In the genomic region with DNA sequence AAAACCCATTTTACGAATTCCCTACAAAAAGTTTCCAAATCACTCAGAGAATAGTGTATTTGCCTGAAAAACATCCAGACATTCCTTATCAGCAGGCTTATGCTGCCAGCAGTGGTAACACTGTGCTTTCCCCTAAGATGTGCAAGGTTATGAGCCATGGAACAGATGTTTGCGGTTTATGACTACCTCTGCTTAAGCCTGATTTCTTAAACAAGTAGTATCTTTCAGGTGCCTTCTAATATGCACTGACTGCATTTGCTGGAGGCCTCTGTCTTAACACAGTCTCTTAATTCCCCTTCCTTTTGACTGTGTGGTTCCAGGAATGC, we compare ENCODE assay signal across 11 cellular contexts. TPM values are rescaled to one million over a fixed set of nuclear protein-coding genes. Genes with fewer than 3 reads are reported as not detected.
DNase-seq lines count a peak whose midpoint lies in the region; ATAC-seq and TF ChIP-seq lines count a peak whose summit lies in the region.
"Had no signal": no experiment of that assay in that cellular context is flagged by ENCODE, and none has a peak within 500 bp of the region (broad histone marks: within the 10 kb centered on the region; RNA-seq: fewer than 3 reads in every experiment).

No MANE protein-coding gene starts in this region.

- no peak for TF ChIP-seq CTCF in colonic mucosa (IDR thresholded peaks at IDR 0.05)
- TF ChIP-seq CTCF in adrenal gland (IDR thresholded peaks at IDR 0.05), result no peak

- no peak overlapping the region for H3K9ac ChIP-seq in colonic mucosa (ENCODE audit: low read depth in 2 of 2, low read length in 2 of 2)

- DNase-seq in activated CD4-positive, CD25-positive, alpha-beta regulatory T cell (lab: John Stamatoyannopoulos, UW), result no peak
- no peak for DNase-seq in colonic mucosa
- no peak for DNase-seq in stimulated activated naive CD8-positive, alpha-beta T cell treated with anti-CD3 and anti-CD28 coated beads, Interleukin-15, Interleukin-2, amounts not matched to agents 100 U/mL and 50 U/mL, for 24 hours
- no peak for DNase-seq in AG08396 (ENCODE audit: low spot score)
- DNase-seq in NCI-H2029 (lab: John Stamatoyannopoulos, UW), result no peak
- DNase-seq in adrenal gland, result no peak
- DNase-seq: stimulated activated CD8-positive, alpha-beta memory T cell treated with anti-CD3 and anti-CD28 coated beads, Interleukin-4, amount 100 ng/mL, for 48 hours had no signal

- H3K4me3 ChIP-seq in colonic mucosa, result no peak overlapping the region
- H3K4me3 ChIP-seq in adrenal gland, result no peak overlapping the region
- H3K4me3 ChIP-seq: prostate gland had no signal

- H3K27ac ChIP-seq in colonic mucosa, result peak overlapping the region; percentile 34
- peak overlapping the region in 1 of 5 donors; percentile 16 for H3K27ac ChIP-seq in adrenal gland
- H3K27ac ChIP-seq: prostate gland, VCaP had no signal

- TF ChIP-seq POLR2A in adrenal gland (IDR thresholded peaks at IDR 0.05), result no peak

- ATAC-seq in activated CD4-positive, CD25-positive, alpha-beta regulatory T cell treated with anti-CD3 and anti-CD28 coated beads, Interleukin-2, amount 50 U/mL, for 24 hours, result peak; percentile 72
- ATAC-seq in HG03439 (IDR thresholded peaks at IDR 0.05; ENCODE audit: unreplicated experiment), result peak; percentile 57
- peak; percentile 51 for ATAC-seq in stimulated activated naive CD8-positive, alpha-beta T cell treated with anti-CD3 and anti-CD28 coated beads, Interleukin-15, Interleukin-2, amounts not matched to agents 100 U/mL and 50 U/mL, for 24 hours

- H3K27me3 ChIP-seq in colonic mucosa (no peaks in the 10 kb centered on the region), adrenal gland (no peaks in the 10 kb centered on the region)

- 70 to 81% (median 76%) methylated on average over 2 of the region's 2 CpGs for WGBS in adrenal gland, 4 donors

- H3K36me3 ChIP-seq in colonic mucosa (no peaks in the 10 kb centered on the region), adrenal gland (replicated peaks in 1 of 2) (no peaks in the 10 kb centered on the region)
- H3K36me3 ChIP-seq: prostate gland had no signal

- intact Hi-C loops in colonic mucosa (cut with DNase I), result no loop called here
- intact Hi-C loops in adrenal gland (cut with DNase I), result no loop called here

- H3K4me1 ChIP-seq in colonic mucosa, result peaks cover 3% of the 10 kb centered on the region
- H3K4me1 ChIP-seq in adrenal gland (replicated peaks in 1 of 2), result peaks cover 0 to 10% of the 10 kb centered on the region in 2 donors
- H3K4me1 ChIP-seq: prostate gland had no signal

- H3K9me3 ChIP-seq in colonic mucosa (no peaks in the 10 kb centered on the region), adrenal gland (replicated peaks in 1 of 3) (no peaks in the 10 kb centered on the region)
- H3K9me3 ChIP-seq: prostate gland had no signal

RNA-seq across cellular contexts. Expression of a gene that starts 54.8 kb away (rescaled TPM):
- total RNA-seq in colonic mucosa, result 10 to 100 TPM in 1 of 2 donors, 1 to 10 TPM in 1; 7.2 to 37.3 TPM
- total RNA-seq in adrenal gland, result 10 to 100 TPM in 5 of 8 donors, 1 to 10 TPM in 3; 4.2 to 30.2 (median 15.2) TPM
- polyA plus RNA-seq in adrenal gland, result 10 to 100 TPM in 1 of 3 donors, 1 to 10 TPM in 2; 7.0 to 13.9 (median 7.6) TPM
